ENCODE assay signal across 12 cellular contexts in the genomic region with DNA sequence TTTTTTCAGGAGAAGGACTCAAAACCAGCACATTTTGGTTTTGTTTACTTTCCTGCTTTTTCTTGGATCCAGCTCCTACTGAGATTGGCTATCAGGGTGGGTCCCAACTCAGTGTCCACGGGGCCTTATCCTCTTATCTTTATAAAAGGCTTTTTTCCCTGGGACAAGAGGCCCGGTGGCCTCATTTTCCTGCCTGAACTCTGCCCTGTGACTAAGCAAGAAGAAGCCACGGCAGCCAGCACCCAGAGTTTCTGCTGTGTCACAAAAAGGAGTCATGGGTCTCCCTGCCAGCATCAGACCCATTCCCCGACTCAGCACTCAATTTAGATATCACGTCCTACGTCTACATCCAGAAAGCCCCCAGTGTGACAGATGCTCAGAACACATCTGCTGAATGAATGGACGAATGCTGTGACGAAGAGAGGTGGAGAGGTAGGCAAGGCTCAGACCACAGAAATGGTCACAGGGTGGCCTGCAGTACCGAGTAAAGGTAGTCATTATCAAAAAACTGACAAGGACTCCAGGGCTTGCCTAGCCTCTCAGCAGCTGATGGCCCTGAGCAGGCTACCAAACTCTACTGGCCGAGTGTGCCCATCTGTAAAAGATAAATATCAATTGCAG. TPM values are rescaled to one million over a fixed set of nuclear protein-coding genes. Genes with fewer than 3 reads are reported as not detected.
DNase-seq lines count a peak whose midpoint lies in the region; ATAC-seq, FAIRE-seq and TF ChIP-seq lines count a peak whose summit lies in the region.
"Had no signal": no experiment of that assay in that cellular context is flagged by ENCODE, and none has a peak within 500 bp of the region (broad histone marks: within the 10 kb centered on the region; RNA-seq: fewer than 3 reads in every experiment).

No MANE protein-coding gene starts in this region.

- FAIRE-seq in bronchial epithelial cell (lab: Jason Lieb, UNC): no peak

- H3K36me3 Mint-ChIP-seq in T-cell: no peaks in the 10 kb centered on the region
- H3K36me3 Mint-ChIP-seq: IgD-negative memory B cell had no signal

- TF ChIP-seq CTCF in left ventricle myocardium inferior (IDR thresholded peaks at IDR 0.05; ENCODE audit: borderline replicate concordance) (no peak), bronchial epithelial cell (IDR thresholded peaks at IDR 0.05; ENCODE audit: insufficient read depth, low read length, severe bottlenecking) (no peak), right lobe of liver (IDR thresholded peaks at IDR 0.05) (no peak), GM13976 (IDR thresholded peaks at IDR 0.05; ENCODE audit: borderline replicate concordance, control extremely low read depth, extremely low read depth, insufficient read depth, missing control alignments) (no peak)

- H3K27ac Mint-ChIP-seq in T-cell: no peak overlapping the region
- H3K27ac Mint-ChIP-seq: activated CD8-positive, alpha-beta T cell treated with anti-CD3 and anti-CD28 coated beads for 36 hours had no signal

- no peak for TF ChIP-seq POLR2A in right lobe of liver (IDR thresholded peaks at IDR 0.05)

- H3K27ac ChIP-seq in left ventricle myocardium inferior (replicated peaks): no peak overlapping the region
- peak overlapping the region; percentile 22 to 71 (median 52) for H3K27ac ChIP-seq in right lobe of liver

- H3K4me3 ChIP-seq in left ventricle myocardium inferior (no peak overlapping the region), bronchial epithelial cell (ENCODE audit: low read depth, low read length) (no peak overlapping the region), right lobe of liver (no peak overlapping the region)

- DNase-seq in Right ventricle myocardium inferior (ENCODE audit: missing footprints): no peak
- no peak for DNase-seq in left ventricle myocardium inferior
- DNase-seq in bronchial epithelial cell (ENCODE audit: low read depth): peak; percentile 44
- peak; percentile 58 to 73 (median 72) for DNase-seq in right lobe of liver
- DNase-seq in T-cell: no peak
- DNase-seq in activated CD4-positive, CD25-positive, alpha-beta regulatory T cell treated with anti-CD3 and anti-CD28 coated beads, Interleukin-2, amount 50 U/mL, for 72 hours: no peak
- DNase-seq in GM13976 (ENCODE audit: low spot score): no peak
- DNase-seq: activated CD8-positive, alpha-beta T cell treated with anti-CD3 and anti-CD28 coated beads for 36 hours; NCI-H774 had no signal

- in situ Hi-C loops in GM13976 (cut with MboI; ENCODE audit: low sequenced_read_pairs, unreplicated experiment): no loop called here

- no peaks in the 10 kb centered on the region for H3K4me1 Mint-ChIP-seq in T-cell

- peaks cover 32% of the 10 kb centered on the region for H3K4me1 ChIP-seq in left ventricle myocardium inferior
- H3K4me1 ChIP-seq in right lobe of liver: peaks cover 0 to 35% (median 15%) of the 10 kb centered on the region in 4 donors

- CTCF ChIA-PET in T-cell (lab: Charles Lee): no interaction called here

- POLR2A ChIA-PET in T-cell (lab: Charles Lee): no interaction called here

- intact Hi-C loops in Right ventricle myocardium inferior (cut with DNase I): no loop called here
- intact Hi-C loops in left ventricle myocardium inferior (cut with micrococcal nuclease): no loop called here
- intact Hi-C loops in right lobe of liver (cut with DNase I): no loop called here

- no peaks in the 10 kb centered on the region for H3K9me3 Mint-ChIP-seq in T-cell
- H3K9me3 Mint-ChIP-seq: activated CD8-positive, alpha-beta T cell treated with anti-CD3 and anti-CD28 coated beads for 36 hours; central memory CD8-positive, alpha-beta T cell; IgD-negative memory B cell had no signal

- H3K27me3 Mint-ChIP-seq in T-cell: peaks cover 4 to 6% of the 10 kb centered on the region in 2 donors
- H3K27me3 Mint-ChIP-seq: central memory CD8-positive, alpha-beta T cell had no signal

- no peak overlapping the region for H3K4me3 Mint-ChIP-seq in T-cell
- H3K4me3 Mint-ChIP-seq: activated CD8-positive, alpha-beta T cell treated with anti-CD3 and anti-CD28 coated beads for 36 hours; central memory CD8-positive, alpha-beta T cell; IgD-negative memory B cell had no signal

- H3K27me3 ChIP-seq in left ventricle myocardium inferior (ENCODE audit: low read depth) (no peaks in the 10 kb centered on the region), bronchial epithelial cell (ENCODE audit: control insufficient read depth, insufficient read depth, low read length) (no peaks in the 10 kb centered on the region), right lobe of liver (no peaks in the 10 kb centered on the region)

- no peaks in the 10 kb centered on the region for H3K36me3 ChIP-seq in left ventricle myocardium inferior
- no peaks in the 10 kb centered on the region for H3K36me3 ChIP-seq in bronchial epithelial cell (ENCODE audit: control insufficient read depth, insufficient read depth, low read length)
- no peaks in the 10 kb centered on the region for H3K36me3 ChIP-seq in right lobe of liver

- 18% methylated on average over 9 of the region's 10 CpGs for WGBS in right lobe of liver (ENCODE audit: insufficient coverage, low coverage, low lambda C conversion rate, missing lambda C conversion rate)

- ATAC-seq in Right ventricle myocardium inferior (peak; percentile 48), right lobe of liver (peak; percentile 75 to 87 (median 83)), T-cell (replicated peaks in 1 of 4) (no peak), HG03280 (IDR thresholded peaks at IDR 0.05; ENCODE audit: unreplicated experiment) (no peak)
- ATAC-seq: activated CD8-positive, alpha-beta T cell treated with anti-CD3 and anti-CD28 coated beads for 36 hours had no signal

- H3K9me3 ChIP-seq in left ventricle myocardium inferior (replicated peaks) (no peaks in the 10 kb centered on the region), right lobe of liver (no peaks in the 10 kb centered on the region)

RNA-seq across cellular contexts. Expression of a gene that starts 16.7 kb away (rescaled TPM):
- 8.9 TPM for total RNA-seq in Right ventricle myocardium inferior
- 8.9 TPM for total RNA-seq in left ventricle myocardium inferior
- total RNA-seq in bronchial epithelial cell: 38.0 and 45.3 TPM in 2 replicates
- total RNA-seq in right lobe of liver: 1 to 10 TPM; 5.6 to 8.8 (median 7.6) TPM
- total RNA-seq in T-cell: 10 to 100 TPM in 1 of 5 donors, 1 to 10 TPM in 4; 1.3 to 12.8 (median 3.5) TPM

Comparison
In these comparisons a context has a peak if more than half of its experiments do, and no peak if none do; other contexts are left out.
1. ATAC-seq: peak in Right ventricle myocardium inferior (single experiment) and right lobe of liver (4 of 4); none in T-cell (0 of 4) and HG03280 (single experiment).
2. DNase-seq: peak in bronchial epithelial cell (single experiment) and right lobe of liver (3 of 3); none in Right ventricle myocardium inferior (single experiment), left ventricle myocardium inferior (single experiment), T-cell (0 of 34), activated CD4-positive, CD25-positive, alpha-beta regulatory T cell treated with anti-CD3 and anti-CD28 coated beads, Interleukin-2, amount 50 U/mL, for 72 hours (single experiment) and GM13976 (single experiment).